19 cellular contexts compared by ENCODE assay signal in genomic region chr15:97692317-97693015, GRCh38.
DNase-seq lines count a peak whose midpoint lies in the region; ATAC-seq and TF ChIP-seq lines count a peak whose summit lies in the region.
"Had no signal": no experiment of that assay in that cellular context is flagged by ENCODE, and none has a peak within 500 bp of the region (broad histone marks: within the 10 kb centered on the region; RNA-seq: fewer than 3 reads in every experiment).

No MANE protein-coding gene starts in this region.

- no peaks in the 10 kb centered on the region for H3K4me1 Mint-ChIP-seq in Caco-2 (ENCODE audit: low read depth, unreplicated experiment)
- H3K4me1 Mint-ChIP-seq: endodermal cell, neural progenitor cell had no signal

- no peak overlapping the region for H3K4me3 ChIP-seq in BLaER1
- H3K4me3 ChIP-seq in Caco-2 (ENCODE audit: low read depth, low read length): no peak overlapping the region
- H3K4me3 ChIP-seq: cardiac muscle cell, neural progenitor cell had no signal

- intact Hi-C loops in Caco-2 (cut with micrococcal nuclease; ENCODE audit: unreplicated experiment): no loop called here

- no peak for ATAC-seq in HG03097 (IDR thresholded peaks at IDR 0.05; ENCODE audit: low FRiP score, unreplicated experiment)
- ATAC-seq: activated CD4-positive, CD25-positive, alpha-beta regulatory T cell treated with anti-CD3 and anti-CD28 coated beads, Interleukin-2, amount 50 U/mL, for 24 hours; activated naive CD4-positive, alpha-beta T cell treated with anti-CD3 and anti-CD28 coated beads, Interleukin-2, amount 50 U/mL, for 72 hours had no signal

- H3K36me3 ChIP-seq in BLaER1 (no peaks in the 10 kb centered on the region), Caco-2 (ENCODE audit: control insufficient read depth, insufficient read depth, low read length) (no peaks in the 10 kb centered on the region)
- H3K36me3 ChIP-seq: cardiac muscle cell, neural progenitor cell had no signal

- no peak overlapping the region for H3K27ac Mint-ChIP-seq in Caco-2 (ENCODE audit: unreplicated experiment)
- H3K27ac Mint-ChIP-seq: activated naive CD4-positive, alpha-beta T cell treated with anti-CD3 and anti-CD28 coated beads, Interleukin-2, amount 50 U/mL, for 72 hours; endodermal cell; neural progenitor cell; T-helper 1 cell treated with Interleukin-12 subunit alpha and Interleukin-12 subunit beta and Interleukin-4 antibody, amounts not matched to agents 30 μg/mL and 1 μg/mL, for 36 hours had no signal

- CTCF ChIA-PET in Caco-2 (lab: Charles Lee): no interaction called here

- H3K27me3 Mint-ChIP-seq in Caco-2 (ENCODE audit: insufficient read depth, unreplicated experiment): no peaks in the 10 kb centered on the region

- H3K36me3 Mint-ChIP-seq in Caco-2 (ENCODE audit: insufficient read depth, unreplicated experiment): no peaks in the 10 kb centered on the region
- H3K36me3 Mint-ChIP-seq: activated naive CD4-positive, alpha-beta T cell treated with anti-CD3 and anti-CD28 coated beads, Interleukin-2, amount 50 U/mL, for 72 hours; neural progenitor cell had no signal

- TF ChIP-seq CTCF in Caco-2 (IDR thresholded peaks at IDR 0.05; ENCODE audit: insufficient read depth in 1 of 2, low read depth in 1 of 2, low read length in 1 of 2, severe bottlenecking in 1 of 2, unreplicated experiment in 1 of 2): no peak

- POLR2A ChIA-PET in Caco-2 (lab: Charles Lee): no interaction called here

- H3K9ac ChIP-seq in BLaER1: no peak overlapping the region
- H3K9ac ChIP-seq: neural progenitor cell had no signal

- H3K4me1 ChIP-seq in BLaER1 (peaks cover 17% of the 10 kb centered on the region), Caco-2 (no peaks in the 10 kb centered on the region)
- H3K4me1 ChIP-seq: neural progenitor cell had no signal

- H3K27me3 ChIP-seq in BLaER1 (no peaks in the 10 kb centered on the region), Caco-2 (replicated peaks; ENCODE audit: control insufficient read depth, insufficient read depth, low read length) (no peaks in the 10 kb centered on the region)
- H3K27me3 ChIP-seq: cardiac muscle cell, neural progenitor cell had no signal

- peak overlapping the region; percentile 69 for H3K4me2 ChIP-seq in BLaER1
- H3K4me2 ChIP-seq: neural progenitor cell had no signal

- H3K9me3 Mint-ChIP-seq in Caco-2 (ENCODE audit: unreplicated experiment): no peaks in the 10 kb centered on the region
- H3K9me3 Mint-ChIP-seq: endodermal cell; neural progenitor cell; T-helper 1 cell treated with Interleukin-12 subunit alpha and Interleukin-12 subunit beta and Interleukin-4 antibody, amounts not matched to agents 30 μg/mL and 1 μg/mL, for 36 hours had no signal

- no TSS peak for BruUV-seq in Caco-2 (replicated peaks; lab: Mats Ljungman, UMichigan)

- no peaks in the 10 kb centered on the region for H4K20me1 ChIP-seq in BLaER1

- DNase-seq in NCI-H1417 (lab: John Stamatoyannopoulos, UW) (peak in 2 of 3 experiments; percentile 72 to 87), RPMI8226 (peak; percentile 65), hippocampal formation (lab: John Stamatoyannopoulos, UW) (peak; percentile 7 to 46), DMS 273 (lab: John Stamatoyannopoulos, UW; ENCODE audit: unreplicated experiment) (no peak), Caco-2 (no peak), SHP77 (lab: John Stamatoyannopoulos, UW) (no peak)
- DNase-seq: endodermal cell; foreskin fibroblast; HCEC 1CT; NCI-H2029 treated with DMSO at 0.1 percent for 48 hours; OCI-M1; stimulated activated naive CD4-positive, alpha-beta T cell treated with Interleukin-2 at 50 U/mL for 16 hours had no signal

- H3K27ac ChIP-seq in BLaER1: peak overlapping the region; percentile 50; the same call in 1 of the 2 replicates
- H3K27ac ChIP-seq: cardiac muscle cell, neural progenitor cell had no signal

- H3K9me3 ChIP-seq in BLaER1: no peaks in the 10 kb centered on the region
- no peaks in the 10 kb centered on the region for H3K9me3 ChIP-seq in Caco-2

- no peak overlapping the region for H3K4me3 Mint-ChIP-seq in Caco-2 (ENCODE audit: unreplicated experiment)
- H3K4me3 Mint-ChIP-seq: endodermal cell; neural progenitor cell; T-helper 1 cell treated with Interleukin-12 subunit alpha and Interleukin-12 subunit beta and Interleukin-4 antibody, amounts not matched to agents 30 μg/mL and 1 μg/mL, for 36 hours had no signal

Comparison
In these comparisons a context has a peak if more than half of its experiments do, and no peak if none do; other contexts are left out.
1. DNase-seq: peak in NCI-H1417 (2 of 3), RPMI8226 (single experiment) and hippocampal formation (2 of 2); none in DMS 273 (single experiment), Caco-2 (0 of 2) and SHP77 (0 of 2).